1 cellular context compared by ENCODE assay signal in genomic region chr19:11554160-11554559, GRCh38.
TF ChIP-seq lines count a peak whose summit lies in the region.

No MANE protein-coding gene starts in this region.

TF ChIP-seq in GM12878, 131 proteins besides CTCF, POLR2A, EP300 and RAD21 (continues in another document):
- TF ChIP-seq RB1 (IDR thresholded peaks at IDR 0.05; ENCODE audit: borderline replicate concordance) (no peak), MTA3 (IDR thresholded peaks at IDR 0.05; ENCODE audit: borderline replicate concordance, low read length) (no peak), CBX5 (IDR thresholded peaks at IDR 0.05; ENCODE audit: low read depth) (no peak), CREM (IDR thresholded peaks at IDR 0.05; ENCODE audit: low read depth) (peak; percentile 63), STAT3 (IDR thresholded peaks at IDR 0.05; ENCODE audit: low read depth, low read length) (no peak), NR2F1 (conservative IDR thresholded peaks at IDR 0.05) (peak; percentile 37; the same call in 1 of the 2 replicates), MYB (IDR thresholded peaks at IDR 0.05; ENCODE audit: borderline replicate concordance, low read depth, low read length) (no peak), SIX5 (IDR thresholded peaks at IDR 0.05; ENCODE audit: low read depth, low read length, severe bottlenecking) (no peak), GATAD2B (conservative IDR thresholded peaks at IDR 0.05; ENCODE audit: low read depth) (peak; percentile 55; the same call in 1 of the 2 replicates), BACH1 (IDR thresholded peaks at IDR 0.05; ENCODE audit: borderline replicate concordance) (0 out of 2 replicates have a peak, but pooled peaks have one; percentile 29), EZH2 (IDR thresholded peaks at IDR 0.05; ENCODE audit: borderline replicate concordance, control insufficient read depth, low read depth, low read length) (no peak), CHD4 (IDR thresholded peaks at IDR 0.05) (no peak), NBN (IDR thresholded peaks at IDR 0.05) (peak; percentile 65), MEF2A (IDR thresholded peaks at IDR 0.05; ENCODE audit: insufficient read depth, low read depth, low read length) (no peak), MLLT1 (IDR thresholded peaks at IDR 0.05) (no peak), GABPA (IDR thresholded peaks at IDR 0.05; ENCODE audit: low read depth) (0 out of 2 replicates have a peak, but pooled peaks have one; percentile 33), PML (IDR thresholded peaks at IDR 0.05; ENCODE audit: low read length) (no peak), YY1 (IDR thresholded peaks at IDR 0.05; ENCODE audit: low read depth, low read length) (peak; percentile 38; the same call in 1 of the 2 replicates), NKRF (conservative IDR thresholded peaks at IDR 0.05) (no peak), ZNF622 (IDR thresholded peaks at IDR 0.05) (no peak), SRF (IDR thresholded peaks at IDR 0.05; ENCODE audit: low read depth in 2 of 2, low read length in 2 of 2) (no peak), SUZ12 (IDR thresholded peaks at IDR 0.05; ENCODE audit: unreplicated experiment) (no peak), ZSCAN29 (IDR thresholded peaks at IDR 0.05) (no peak), KDM1A (IDR thresholded peaks at IDR 0.05; ENCODE audit: borderline replicate concordance) (no peak), CHD1 (IDR thresholded peaks at IDR 0.05; ENCODE audit: low read depth, low read length) (no peak), IKZF1 (conservative IDR thresholded peaks at IDR 0.05) (peak; percentile 86), RBBP5 (conservative IDR thresholded peaks at IDR 0.05) (no peak), PAX8 (IDR thresholded peaks at IDR 0.05) (no peak), ZBED1 (IDR thresholded peaks at IDR 0.05; ENCODE audit: borderline replicate concordance) (no peak), CEBPZ (IDR thresholded peaks at IDR 0.05; ENCODE audit: low read depth, low read length) (no peak), MTA2 (IDR thresholded peaks at IDR 0.05; ENCODE audit: low read depth) (peak; percentile 49; the same call in 1 of the 2 replicates), NR2C2 (IDR thresholded peaks at IDR 0.05; ENCODE audit: borderline replicate concordance, control insufficient read depth, insufficient read length, low read depth) (no peak), HCFC1 (IDR thresholded peaks at IDR 0.05; ENCODE audit: low read length) (no peak), TBL1XR1 (IDR thresholded peaks at IDR 0.05; ENCODE audit: low read depth, low read length) (no peak; the same call in 1 of the 2 replicates), IRF4 (IDR thresholded peaks at IDR 0.05; ENCODE audit: low read depth, low read length) (peak; percentile 86), SMAD1 (IDR thresholded peaks at IDR 0.05; ENCODE audit: low read depth, partially characterized antibody) (no peak), SMARCA5 (IDR thresholded peaks at IDR 0.05) (no peak), CBFB (IDR thresholded peaks at IDR 0.05; ENCODE audit: low read depth) (peak; percentile 69; the same call in 1 of the 2 replicates), NRF1 (conservative IDR thresholded peaks at IDR 0.05; ENCODE audit: low read depth, low read length) (no peak), BCL3 (IDR thresholded peaks at IDR 0.05; ENCODE audit: borderline replicate concordance, insufficient read depth, low read depth, low read length, poor library complexity, severe bottlenecking) (no peak)
- TF ChIP-seq, protein P1, sequence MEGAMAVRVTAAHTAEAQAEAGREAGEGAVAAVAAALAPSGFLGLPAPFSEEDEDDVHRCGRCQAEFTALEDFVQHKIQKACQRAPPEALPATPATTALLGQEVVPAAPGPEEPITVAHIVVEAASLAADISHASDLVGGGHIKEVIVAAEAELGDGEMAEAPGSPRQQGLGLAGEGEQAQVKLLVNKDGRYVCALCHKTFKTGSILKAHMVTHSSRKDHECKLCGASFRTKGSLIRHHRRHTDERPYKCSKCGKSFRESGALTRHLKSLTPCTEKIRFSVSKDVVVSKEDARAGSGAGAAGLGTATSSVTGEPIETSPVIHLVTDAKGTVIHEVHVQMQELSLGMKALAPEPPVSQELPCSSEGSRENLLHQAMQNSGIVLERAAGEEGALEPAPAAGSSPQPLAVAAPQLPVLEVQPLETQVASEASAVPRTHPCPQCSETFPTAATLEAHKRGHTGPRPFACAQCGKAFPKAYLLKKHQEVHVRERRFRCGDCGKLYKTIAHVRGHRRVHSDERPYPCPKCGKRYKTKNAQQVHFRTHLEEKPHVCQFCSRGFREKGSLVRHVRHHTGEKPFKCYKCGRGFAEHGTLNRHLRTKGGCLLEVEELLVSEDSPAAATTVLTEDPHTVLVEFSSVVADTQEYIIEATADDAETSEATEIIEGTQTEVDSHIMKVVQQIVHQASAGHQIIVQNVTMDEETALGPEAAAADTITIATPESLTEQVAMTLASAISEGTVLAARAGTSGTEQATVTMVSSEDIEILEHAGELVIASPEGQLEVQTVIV (IDR thresholded peaks at IDR 0.05; ENCODE audit: borderline replicate concordance, partially characterized antibody): no peak
- TF ChIP-seq, protein P2, sequence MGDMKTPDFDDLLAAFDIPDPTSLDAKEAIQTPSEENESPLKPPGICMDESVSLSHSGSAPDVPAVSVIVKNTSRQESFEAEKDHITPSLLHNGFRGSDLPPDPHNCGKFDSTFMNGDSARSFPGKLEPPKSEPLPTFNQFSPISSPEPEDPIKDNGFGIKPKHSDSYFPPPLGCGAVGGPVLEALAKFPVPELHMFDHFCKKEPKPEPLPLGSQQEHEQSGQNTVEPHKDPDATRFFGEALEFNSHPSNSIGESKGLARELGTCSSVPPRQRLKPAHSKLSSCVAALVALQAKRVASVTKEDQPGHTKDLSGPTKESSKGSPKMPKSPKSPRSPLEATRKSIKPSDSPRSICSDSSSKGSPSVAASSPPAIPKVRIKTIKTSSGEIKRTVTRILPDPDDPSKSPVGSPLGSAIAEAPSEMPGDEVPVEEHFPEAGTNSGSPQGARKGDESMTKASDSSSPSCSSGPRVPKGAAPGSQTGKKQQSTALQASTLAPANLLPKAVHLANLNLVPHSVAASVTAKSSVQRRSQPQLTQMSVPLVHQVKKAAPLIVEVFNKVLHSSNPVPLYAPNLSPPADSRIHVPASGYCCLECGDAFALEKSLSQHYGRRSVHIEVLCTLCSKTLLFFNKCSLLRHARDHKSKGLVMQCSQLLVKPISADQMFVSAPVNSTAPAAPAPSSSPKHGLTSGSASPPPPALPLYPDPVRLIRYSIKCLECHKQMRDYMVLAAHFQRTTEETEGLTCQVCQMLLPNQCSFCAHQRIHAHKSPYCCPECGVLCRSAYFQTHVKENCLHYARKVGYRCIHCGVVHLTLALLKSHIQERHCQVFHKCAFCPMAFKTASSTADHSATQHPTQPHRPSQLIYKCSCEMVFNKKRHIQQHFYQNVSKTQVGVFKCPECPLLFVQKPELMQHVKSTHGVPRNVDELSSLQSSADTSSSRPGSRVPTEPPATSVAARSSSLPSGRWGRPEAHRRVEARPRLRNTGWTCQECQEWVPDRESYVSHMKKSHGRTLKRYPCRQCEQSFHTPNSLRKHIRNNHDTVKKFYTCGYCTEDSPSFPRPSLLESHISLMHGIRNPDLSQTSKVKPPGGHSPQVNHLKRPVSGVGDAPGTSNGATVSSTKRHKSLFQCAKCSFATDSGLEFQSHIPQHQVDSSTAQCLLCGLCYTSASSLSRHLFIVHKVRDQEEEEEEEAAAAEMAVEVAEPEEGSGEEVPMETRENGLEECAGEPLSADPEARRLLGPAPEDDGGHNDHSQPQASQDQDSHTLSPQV (IDR thresholded peaks at IDR 0.05): no peak
- TF ChIP-seq, protein P3, sequence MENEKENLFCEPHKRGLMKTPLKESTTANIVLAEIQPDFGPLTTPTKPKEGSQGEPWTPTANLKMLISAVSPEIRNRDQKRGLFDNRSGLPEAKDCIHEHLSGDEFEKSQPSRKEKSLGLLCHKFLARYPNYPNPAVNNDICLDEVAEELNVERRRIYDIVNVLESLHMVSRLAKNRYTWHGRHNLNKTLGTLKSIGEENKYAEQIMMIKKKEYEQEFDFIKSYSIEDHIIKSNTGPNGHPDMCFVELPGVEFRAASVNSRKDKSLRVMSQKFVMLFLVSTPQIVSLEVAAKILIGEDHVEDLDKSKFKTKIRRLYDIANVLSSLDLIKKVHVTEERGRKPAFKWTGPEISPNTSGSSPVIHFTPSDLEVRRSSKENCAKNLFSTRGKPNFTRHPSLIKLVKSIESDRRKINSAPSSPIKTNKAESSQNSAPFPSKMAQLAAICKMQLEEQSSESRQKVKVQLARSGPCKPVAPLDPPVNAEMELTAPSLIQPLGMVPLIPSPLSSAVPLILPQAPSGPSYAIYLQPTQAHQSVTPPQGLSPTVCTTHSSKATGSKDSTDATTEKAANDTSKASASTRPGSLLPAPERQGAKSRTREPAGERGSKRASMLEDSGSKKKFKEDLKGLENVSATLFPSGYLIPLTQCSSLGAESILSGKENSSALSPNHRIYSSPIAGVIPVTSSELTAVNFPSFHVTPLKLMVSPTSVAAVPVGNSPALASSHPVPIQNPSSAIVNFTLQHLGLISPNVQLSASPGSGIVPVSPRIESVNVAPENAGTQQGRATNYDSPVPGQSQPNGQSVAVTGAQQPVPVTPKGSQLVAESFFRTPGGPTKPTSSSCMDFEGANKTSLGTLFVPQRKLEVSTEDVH (IDR thresholded peaks at IDR 0.05; ENCODE audit: low read depth, partially characterized antibody): no peak
- TF ChIP-seq, protein P4, sequence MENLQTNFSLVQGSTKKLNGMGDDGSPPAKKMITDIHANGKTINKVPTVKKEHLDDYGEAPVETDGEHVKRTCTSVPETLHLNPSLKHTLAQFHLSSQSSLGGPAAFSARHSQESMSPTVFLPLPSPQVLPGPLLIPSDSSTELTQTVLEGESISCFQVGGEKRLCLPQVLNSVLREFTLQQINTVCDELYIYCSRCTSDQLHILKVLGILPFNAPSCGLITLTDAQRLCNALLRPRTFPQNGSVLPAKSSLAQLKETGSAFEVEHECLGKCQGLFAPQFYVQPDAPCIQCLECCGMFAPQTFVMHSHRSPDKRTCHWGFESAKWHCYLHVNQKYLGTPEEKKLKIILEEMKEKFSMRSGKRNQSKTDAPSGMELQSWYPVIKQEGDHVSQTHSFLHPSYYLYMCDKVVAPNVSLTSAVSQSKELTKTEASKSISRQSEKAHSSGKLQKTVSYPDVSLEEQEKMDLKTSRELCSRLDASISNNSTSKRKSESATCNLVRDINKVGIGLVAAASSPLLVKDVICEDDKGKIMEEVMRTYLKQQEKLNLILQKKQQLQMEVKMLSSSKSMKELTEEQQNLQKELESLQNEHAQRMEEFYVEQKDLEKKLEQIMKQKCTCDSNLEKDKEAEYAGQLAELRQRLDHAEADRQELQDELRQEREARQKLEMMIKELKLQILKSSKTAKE (IDR thresholded peaks at IDR 0.05; ENCODE audit: low read depth, poor library complexity, severe bottlenecking): peak; percentile 53
